In genomic region chr2:196333397-196333796, GRCh38 we compare ENCODE assay signal across 32 cellular contexts.
"Had no signal": no experiment of that assay in that cellular context is flagged by ENCODE, and none has a peak within 500 bp of the region (broad histone marks: within the 10 kb centered on the region; RNA-seq: fewer than 3 reads in every experiment).

No MANE protein-coding gene starts in this region.

- ATAC-seq: activated naive CD8-positive, alpha-beta T cell treated with anti-CD3 and anti-CD28 coated beads, Interleukin-2, amount 50 U/mL, for 24 hours; Right ventricle myocardium inferior; SK-N-SH treated with all-trans-retinoic acid at 6 μM for 48 hours; T-cell had no signal

- H3K4me1 Mint-ChIP-seq: activated naive CD4-positive, alpha-beta T cell treated with anti-CD3 and anti-CD28 coated beads, Interleukin-2, amount 10 ng/mL, durations not matched to agents 7 days and 5 days had no signal

- H3K9me3 Mint-ChIP-seq: activated CD4-positive, alpha-beta T cell treated with anti-CD3 and anti-CD28 coated beads, Interleukin-2, amount 10 ng/mL, durations not matched to agents 24 days and 14 days; activated naive CD4-positive, alpha-beta T cell treated with anti-CD3 and anti-CD28 coated beads, Interleukin-2, amount 10 ng/mL, durations not matched to agents 7 days and 5 days; activated naive CD8-positive, alpha-beta T cell treated with anti-CD3 and anti-CD28 coated beads, Interleukin-2, amount 50 U/mL, for 24 hours; activated T-helper 1 cell treated with anti-CD3 and anti-CD28 coated beads, Interleukin-12 subunit alpha, Interleukin-12 subunit beta, Interleukin-2, Interleukin-4 antibody, amounts not matched to agents 30 ng/mL and 10 ng/mL and 1 ng/mL, durations not matched to agents 14 hours and 24 hours and 36 hours; brain; IgD-negative memory B cell; T-cell had no signal

- H3K27ac Mint-ChIP-seq: activated CD4-positive, alpha-beta T cell treated with anti-CD3 and anti-CD28 coated beads, Interleukin-2, amount 10 ng/mL, durations not matched to agents 24 days and 14 days; activated naive CD4-positive, alpha-beta T cell treated with anti-CD3 and anti-CD28 coated beads, Interleukin-2, amount 10 ng/mL, durations not matched to agents 7 days and 5 days; activated naive CD8-positive, alpha-beta T cell; activated naive CD8-positive, alpha-beta T cell treated with anti-CD3 and anti-CD28 coated beads, Interleukin-2, amount 50 U/mL, for 24 hours; activated T-helper 1 cell treated with anti-CD3 and anti-CD28 coated beads, Interleukin-12 subunit alpha, Interleukin-12 subunit beta, Interleukin-2, Interleukin-4 antibody, amounts not matched to agents 30 ng/mL and 10 ng/mL and 1 ng/mL, durations not matched to agents 14 hours and 24 hours and 36 hours; brain; IgD-negative memory B cell; T-cell had no signal

- H3K36me3 Mint-ChIP-seq: activated naive CD4-positive, alpha-beta T cell treated with anti-CD3 and anti-CD28 coated beads, Interleukin-2, amount 10 ng/mL, durations not matched to agents 7 days and 5 days; activated naive CD8-positive, alpha-beta T cell; brain; IgD-negative memory B cell; T-cell had no signal

- DNase-seq: activated CD4-positive, alpha-beta T cell treated with anti-CD3 and anti-CD28 coated beads, Interleukin-2, amount 10 ng/mL, durations not matched to agents 24 days and 14 days; activated CD4-positive, alpha-beta T cell treated with anti-CD3 and anti-CD28 coated beads, Interleukin-2, amount 50 U/mL, for 4 hours; activated CD4-positive, CD25-positive, alpha-beta regulatory T cell treated with anti-CD3 and anti-CD28 coated beads, Interleukin-2, amount 50 U/mL, for 72 hours; activated CD8-positive, alpha-beta memory T cell treated with anti-CD3 and anti-CD28 coated beads, Interleukin-2, amount 50 U/mL, for 4 hours; activated effector memory CD4-positive, alpha-beta T cell treated with Interleukin-2 at 50 U/mL for 16 hours; activated naive CD4-positive, alpha-beta T cell treated with anti-CD3 and anti-CD28 coated beads, Interleukin-2, amount 10 ng/mL, durations not matched to agents 7 days and 5 days; activated naive CD8-positive, alpha-beta T cell treated with anti-CD3 and anti-CD28 coated beads, Interleukin-2, amount 50 U/mL, for 24 hours; activated T-cell treated with anti-CD3 and anti-CD28 coated beads for 4 hours; anterior cingulate cortex; caudate nucleus; cerebellar nuclear complex; Karpas-422; KBM-7; NCI-H1105; NCI-H1417 treated with DMSO at 0.1 percent for 48 hours; NCI-H187 treated with DMSO at 0.1 percent for 48 hours; NCI-H2081; NCI-H226; NCI-H446 treated with DMSO at 0.1 percent for 48 hours; NCI-H524; SIG-M5; T-cell; T-helper 2 cell; T-helper 9 cell; WERI-Rb-1 had no signal

- H3K27me3 Mint-ChIP-seq: activated naive CD8-positive, alpha-beta T cell; activated naive CD8-positive, alpha-beta T cell treated with anti-CD3 and anti-CD28 coated beads, Interleukin-2, amount 50 U/mL, for 24 hours; brain; IgD-negative memory B cell had no signal

- H3K27ac ChIP-seq: RWPE1, WERI-Rb-1 had no signal

- H3K36me3 ChIP-seq: WERI-Rb-1 had no signal

- H3K4me3 Mint-ChIP-seq: activated CD4-positive, alpha-beta T cell treated with anti-CD3 and anti-CD28 coated beads, Interleukin-2, amount 10 ng/mL, durations not matched to agents 24 days and 14 days; activated naive CD4-positive, alpha-beta T cell treated with anti-CD3 and anti-CD28 coated beads, Interleukin-2, amount 10 ng/mL, durations not matched to agents 7 days and 5 days; activated naive CD8-positive, alpha-beta T cell; activated naive CD8-positive, alpha-beta T cell treated with anti-CD3 and anti-CD28 coated beads, Interleukin-2, amount 50 U/mL, for 24 hours; activated T-helper 1 cell treated with anti-CD3 and anti-CD28 coated beads, Interleukin-12 subunit alpha, Interleukin-12 subunit beta, Interleukin-2, Interleukin-4 antibody, amounts not matched to agents 30 ng/mL and 10 ng/mL and 1 ng/mL, durations not matched to agents 14 hours and 24 hours and 36 hours; brain; IgD-negative memory B cell; T-cell had no signal
